8 cellular contexts compared by ENCODE assay signal in the genomic region with DNA sequence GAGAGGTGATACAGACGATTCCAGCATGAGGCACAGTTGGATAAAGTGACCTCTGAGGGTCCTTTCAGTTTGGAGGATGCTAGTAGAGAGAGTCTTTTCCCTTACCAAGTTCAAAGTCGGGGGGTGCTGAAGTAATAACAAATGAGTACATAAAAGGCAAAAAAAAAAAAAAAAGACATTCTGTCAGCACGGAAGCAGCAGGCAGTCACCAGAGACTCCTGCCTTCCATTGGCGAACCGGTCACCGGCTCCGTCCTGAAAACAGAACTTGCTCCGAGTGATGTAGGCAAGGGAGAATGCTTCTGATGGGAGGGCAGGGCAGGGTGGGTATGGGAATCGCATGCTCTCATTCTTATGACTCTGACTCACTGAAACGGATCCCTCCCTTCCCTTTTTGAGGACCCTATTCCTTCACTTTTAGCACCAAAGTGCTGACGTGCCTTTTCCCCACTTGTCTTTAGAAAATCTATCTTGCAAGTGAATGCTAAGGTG.
A peak's percentile ranks its signal among the peaks of the same experiment; 100 is the strongest.
DNase-seq lines count a peak whose midpoint lies in the region; ATAC-seq and TF ChIP-seq lines count a peak whose summit lies in the region.

No MANE protein-coding gene starts in this region.

- H3K4me3 ChIP-seq in AG04449 (ENCODE audit: low read depth, low read length), result peak overlapping the region; percentile 40
- no peak overlapping the region for H3K4me3 ChIP-seq in left lung

- CTCF ChIA-PET in AG04449 (lab: Yijun Ruan, JAX), result no interaction called here
- CTCF ChIA-PET in MCF 10A (lab: Yijun Ruan, JAX), result no interaction called here

- BruUV-seq in MCF 10A (replicated peaks; lab: Mats Ljungman, UMichigan), result no TSS peak

- POLR2A ChIA-PET in AG04449 (lab: Yijun Ruan, JAX), result no interaction called here
- POLR2A ChIA-PET in MCF 10A (lab: Yijun Ruan, JAX), result no interaction called here

- H3K4me1 ChIP-seq in left lung, result peaks cover 0 to 41% of the 10 kb centered on the region in 2 donors

- no peaks in the 10 kb centered on the region for H3K27me3 Mint-ChIP-seq in MCF 10A (ENCODE audit: insufficient read depth, unreplicated experiment)

- H3K36me3 Mint-ChIP-seq in MCF 10A (ENCODE audit: insufficient read depth, unreplicated experiment), result no peaks in the 10 kb centered on the region

- H3K27ac Mint-ChIP-seq in MCF 10A (ENCODE audit: low read depth, unreplicated experiment), result peak overlapping the region; percentile 69

- intact Hi-C loops in MCF 10A (cut with micrococcal nuclease) (no loop called here), left lung (cut with DNase I) (no loop called here)

- H3K27ac ChIP-seq in left lung, result peak overlapping the region in 1 of 2 donors; percentile 38

- H3K9me3 ChIP-seq in left lung, result no peaks in the 10 kb centered on the region

- ATAC-seq in left lung (peak; percentile 72), GM19455 (IDR thresholded peaks at IDR 0.05; ENCODE audit: unreplicated experiment) (no peak), GM19397 (IDR thresholded peaks at IDR 0.05; ENCODE audit: unreplicated experiment) (no peak)

- H3K36me3 ChIP-seq in left lung, result no peaks in the 10 kb centered on the region

- DNase-seq in AG04449 (ENCODE audit: low read depth, low spot score) (peak; percentile 92), HPDE6-E6E7 (ENCODE audit: extremely low spot score) (peak; percentile 51), MCF 10A (ENCODE audit: unreplicated experiment) (peak; percentile 59), left lung (no peak), nucleus accumbens (lab: John Stamatoyannopoulos, UW) (no peak), NCI-H2081 treated with DMSO at 0.1 percent for 48 hours (lab: John Stamatoyannopoulos, UW) (no peak)

- TF ChIP-seq CTCF in AG04449 (IDR thresholded peaks at IDR 0.05; ENCODE audit: insufficient read depth, low read length, missing control alignments) (no peak), MCF 10A (IDR thresholded peaks at IDR 0.05; ENCODE audit: unreplicated experiment) (no peak), left lung (IDR thresholded peaks at IDR 0.05) (no peak)

- peak overlapping the region; percentile 54 for H3K4me3 Mint-ChIP-seq in MCF 10A (ENCODE audit: unreplicated experiment)

- H3K9me3 Mint-ChIP-seq in MCF 10A (ENCODE audit: unreplicated experiment), result no peaks in the 10 kb centered on the region

- H3K4me1 Mint-ChIP-seq in MCF 10A (ENCODE audit: insufficient read depth, unreplicated experiment), result peaks cover 32% of the 10 kb centered on the region

- peaks cover 0 to 4% of the 10 kb centered on the region in 2 donors for H3K27me3 ChIP-seq in left lung

Comparison
In these comparisons a context has a peak if more than half of its experiments do, and no peak if none do; other contexts are left out.
1. DNase-seq: peak in AG04449 (single experiment), HPDE6-E6E7 (single experiment) and MCF 10A (single experiment); none in left lung (0 of 2), nucleus accumbens (0 of 56) and NCI-H2081 treated with DMSO at 0.1 percent for 48 hours (single experiment).